Comparison of ENCODE assay signal across 19 cellular contexts in the genomic region with DNA sequence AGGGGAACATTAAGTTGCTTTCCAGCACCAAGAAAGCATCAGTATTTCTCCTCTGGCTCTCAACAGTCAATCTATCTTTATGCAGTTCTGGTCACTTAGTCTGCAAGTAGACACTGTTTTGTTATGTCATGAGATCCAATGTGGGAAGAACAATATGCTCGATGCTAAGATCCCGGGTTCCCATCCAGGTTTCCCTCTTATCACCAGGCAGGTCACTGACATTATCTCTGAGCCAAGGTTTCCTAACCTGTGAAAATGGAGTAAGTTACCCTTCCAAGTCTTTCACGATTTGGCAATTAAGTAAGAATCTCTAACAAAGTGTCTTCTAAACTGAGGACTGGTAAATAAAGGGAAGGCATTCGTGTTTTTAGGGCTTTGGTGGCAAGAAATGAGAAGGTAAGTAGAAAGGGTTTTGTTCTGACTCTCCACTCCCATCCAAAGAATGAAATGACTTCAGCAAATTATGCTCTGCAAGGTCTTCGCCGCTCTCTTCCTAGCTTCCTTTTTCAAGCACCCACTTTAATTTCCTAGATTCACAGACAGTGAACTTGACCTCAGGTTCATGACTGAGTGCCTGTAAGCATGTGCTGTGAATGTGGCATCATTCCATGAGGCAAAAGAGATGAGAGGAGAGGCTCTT.
DNase-seq lines count a peak whose midpoint lies in the region; ATAC-seq and TF ChIP-seq lines count a peak whose summit lies in the region.
"Had no signal": no experiment of that assay in that cellular context is flagged by ENCODE, and none has a peak within 500 bp of the region (broad histone marks: within the 10 kb centered on the region; RNA-seq: fewer than 3 reads in every experiment).

No MANE protein-coding gene starts in this region.

- H4K91ac ChIP-seq in trophoblast cell (ENCODE audit: low read depth, low read length): no peak overlapping the region

- WGBS in trophoblast cell (ENCODE audit: extremely low coverage, insufficient coverage, insufficient read length): no CpG with 5 or more reads among the region's 6 CpGs

- no peak overlapping the region for H3K18ac ChIP-seq in trophoblast cell (ENCODE audit: low read length)

- peaks cover 2% of the 10 kb centered on the region for H3K79me2 ChIP-seq in trophoblast cell (ENCODE audit: control insufficient read depth, insufficient read depth, low read length, poor library complexity)

- no peak overlapping the region for H2BK5ac ChIP-seq in trophoblast cell (ENCODE audit: low read depth, low read length, poor library complexity)

- no peak for TF ChIP-seq CTCF in natural killer cell (IDR thresholded peaks at IDR 0.05)

- peaks cover 0 to 21% of the 10 kb centered on the region in 2 donors for H3K4me1 Mint-ChIP-seq in natural killer cell treated with Interleukin-12 subunit alpha and Interleukin-12 subunit beta and Interleukin-15 and Interleukin-18, amount 100 ng/mL, for 72 hours (ENCODE audit: low read depth in 2 of 2)
- peaks cover 0 to 8% of the 10 kb centered on the region in 2 donors for H3K4me1 Mint-ChIP-seq in natural killer cell
- H3K4me1 Mint-ChIP-seq: activated B cell treated with CpG ODN at 0.5 μM for 24 hours had no signal

- no peak overlapping the region for H3K23ac ChIP-seq in trophoblast cell (ENCODE audit: low read length)

- peak in 1 of 2 donors; percentile 31 for ATAC-seq in natural killer cell treated with Interleukin-12 subunit alpha and Interleukin-12 subunit beta and Interleukin-15 and Interleukin-18, amount 100 ng/mL, for 72 hours
- ATAC-seq in natural killer cell (no peak), HG03378 (IDR thresholded peaks at IDR 0.05; ENCODE audit: unreplicated experiment) (no peak), GM18498 (IDR thresholded peaks at IDR 0.05; ENCODE audit: unreplicated experiment) (no peak)
- ATAC-seq: esophagus mucosa had no signal

- H3K9me3 Mint-ChIP-seq in natural killer cell treated with Interleukin-12 subunit alpha and Interleukin-12 subunit beta and Interleukin-15 and Interleukin-18, amount 100 ng/mL, for 72 hours: no peaks in the 10 kb centered on the region
- no peaks in the 10 kb centered on the region for H3K9me3 Mint-ChIP-seq in natural killer cell
- H3K9me3 Mint-ChIP-seq: activated B cell treated with CpG ODN at 0.5 μM for 24 hours, nephron progenitor cell had no signal

- H2AK5ac ChIP-seq in trophoblast cell (ENCODE audit: low read length): no peak overlapping the region

- peak overlapping the region; percentile 53 for H3K4me3 Mint-ChIP-seq in natural killer cell treated with Interleukin-12 subunit alpha and Interleukin-12 subunit beta and Interleukin-15 and Interleukin-18, amount 100 ng/mL, for 72 hours
- H3K4me3 Mint-ChIP-seq in natural killer cell: no peak overlapping the region
- H3K4me3 Mint-ChIP-seq: activated B cell treated with CpG ODN at 0.5 μM for 24 hours, nephron progenitor cell had no signal

- intact Hi-C loops in natural killer cell (cut with micrococcal nuclease): no loop called here

- H3K9me3 ChIP-seq in SJCRH30 (replicated peaks) (no peaks in the 10 kb centered on the region), trophoblast cell (ENCODE audit: insufficient read depth, low read depth, low read length) (no peaks in the 10 kb centered on the region)
- H3K9me3 ChIP-seq: prostate gland, stomach, vagina had no signal

- no peak overlapping the region for H3K14ac ChIP-seq in trophoblast cell (ENCODE audit: low read length)

- H2BK12ac ChIP-seq in trophoblast cell (ENCODE audit: low read length): no peak overlapping the region

- H3K36me3 Mint-ChIP-seq in natural killer cell treated with Interleukin-12 subunit alpha and Interleukin-12 subunit beta and Interleukin-15 and Interleukin-18, amount 100 ng/mL, for 72 hours: no peaks in the 10 kb centered on the region
- H3K36me3 Mint-ChIP-seq in natural killer cell: no peaks in the 10 kb centered on the region

- H3K79me1 ChIP-seq in trophoblast cell (ENCODE audit: low read length): peaks cover 17% of the 10 kb centered on the region

- no peak overlapping the region for H3K4me2 ChIP-seq in trophoblast cell (ENCODE audit: low read length)

- peak overlapping the region in 1 of 2 donors; percentile 14 for H3K27ac Mint-ChIP-seq in natural killer cell treated with Interleukin-12 subunit alpha and Interleukin-12 subunit beta and Interleukin-15 and Interleukin-18, amount 100 ng/mL, for 72 hours
- H3K27ac Mint-ChIP-seq in natural killer cell: no peak overlapping the region
- H3K27ac Mint-ChIP-seq: activated B cell treated with CpG ODN at 0.5 μM for 24 hours, nephron progenitor cell had no signal

- H3K9ac ChIP-seq in trophoblast cell (ENCODE audit: low read length): no peak overlapping the region

- H4K8ac ChIP-seq in trophoblast cell (ENCODE audit: low read depth, low read length): no peak overlapping the region

- 0 out of 2 replicates have a peak, but pooled peaks cover 8% of the 10 kb centered on the region for H3K36me3 ChIP-seq in SJCRH30
- H3K36me3 ChIP-seq in trophoblast cell (ENCODE audit: control insufficient read depth in 1 of 2, insufficient read depth in 2 of 2, low read length in 2 of 2): no peaks in the 10 kb centered on the region
- H3K36me3 ChIP-seq: prostate gland had no signal

- H3K4me1 ChIP-seq in SJCRH30 (peaks cover 32% of the 10 kb centered on the region), trophoblast cell (ENCODE audit: control insufficient read depth in 1 of 2, insufficient read depth in 2 of 2, low read length in 2 of 2) (peaks cover 22 to 25% of the 10 kb centered on the region in 2 experiments)
- H3K4me1 ChIP-seq: prostate gland had no signal

- H3K27ac ChIP-seq in SJCRH30 (peak overlapping the region; percentile 49), trophoblast cell (ENCODE audit: low read depth, low read length) (no peak overlapping the region)
- H3K27ac ChIP-seq: prostate gland, stomach, vagina had no signal

- no peak overlapping the region for H2BK120ac ChIP-seq in trophoblast cell (ENCODE audit: insufficient read depth, low read length, poor library complexity)

- no peak overlapping the region for H3K4ac ChIP-seq in trophoblast cell (ENCODE audit: low read depth, low read length)

- no peak overlapping the region for H2AFZ ChIP-seq in trophoblast cell (ENCODE audit: insufficient read depth, low read length, poor library complexity)

- H4K12ac ChIP-seq in trophoblast cell (ENCODE audit: low read depth, low read length): no peak overlapping the region

- DNase-seq in natural killer cell treated with Interleukin-12 subunit alpha and Interleukin-12 subunit beta and Interleukin-15 and Interleukin-18, amount 100 ng/mL, for 72 hours (ENCODE audit: low spot score): no peak
- no peak for DNase-seq in natural killer cell
- DNase-seq in SJCRH30: no peak
- DNase-seq in islet precursor cell: peak; percentile 16
- DNase-seq in trophoblast cell: no peak
- no peak for DNase-seq in COLO668 (lab: John Stamatoyannopoulos, UW; ENCODE audit: unreplicated experiment)
- DNase-seq: activated B cell treated with CpG ODN at 0.5 μM for 24 hours; activated CD8-positive, alpha-beta memory T cell treated with anti-CD3 and anti-CD28 coated beads, Interleukin-2, amount 50 U/mL, for 4 hours; activated naive CD4-positive, alpha-beta T cell treated with anti-CD3 and anti-CD28 coated beads, Interleukin-2, amount 50 U/mL, for 16 hours; NCI-H1694; NCI-H446 treated with DMSO at 0.1 percent for 48 hours; nephron progenitor cell; stomach had no signal

- H3K27me3 Mint-ChIP-seq in natural killer cell treated with Interleukin-12 subunit alpha and Interleukin-12 subunit beta and Interleukin-15 and Interleukin-18, amount 100 ng/mL, for 72 hours: peaks cover 0 to 4% of the 10 kb centered on the region in 2 donors
- H3K27me3 Mint-ChIP-seq in natural killer cell (ENCODE audit: low read depth in 2 of 2): no peaks in the 10 kb centered on the region
- H3K27me3 Mint-ChIP-seq: activated B cell treated with CpG ODN at 0.5 μM for 24 hours had no signal

- no peak overlapping the region for H3K4me3 ChIP-seq in SJCRH30
- no peak overlapping the region for H3K4me3 ChIP-seq in trophoblast cell (ENCODE audit: low read depth, low read length)
- H3K4me3 ChIP-seq: lung, prostate gland, stomach, vagina had no signal

- no peaks in the 10 kb centered on the region for H3K27me3 ChIP-seq in SJCRH30
- no peaks in the 10 kb centered on the region for H3K27me3 ChIP-seq in trophoblast cell (ENCODE audit: insufficient read depth, low read length)
- H3K27me3 ChIP-seq: stomach, vagina had no signal
